ENCODE assay signal across 8 cellular contexts in genomic region chr3:50235716-50236483, GRCh38. TPM values are rescaled to one million over a fixed set of nuclear protein-coding genes. Genes with fewer than 3 reads are reported as not detected.
A peak's percentile ranks its signal among the peaks of the same experiment; 100 is the strongest.
DNase-seq lines count a peak whose midpoint lies in the region; ATAC-seq and TF ChIP-seq lines count a peak whose summit lies in the region.

GNAI2 (plus strand) TSS chr3:50236204; CDS start chr3:50236336, 132 bp downstream.

- peak within 1 kb of the TSS; percentile 95 for H3K4me3 ChIP-seq in AG10803 (ENCODE audit: low read length)

- peak; percentile 98 for DNase-seq in AG10803 (ENCODE audit: low read depth)
- DNase-seq in NCI-H460 (ENCODE audit: extremely low read depth, low read depth): peak; percentile 95
- DNase-seq in activated CD4-positive, CD25-positive, alpha-beta regulatory T cell treated with anti-CD3 and anti-CD28 coated beads, Interleukin-2, amount 50 U/mL, for 72 hours: peak; percentile 98
- DNase-seq in cerebellar nuclear complex (lab: John Stamatoyannopoulos, UW): peak; percentile 96
- peak; percentile 100 for DNase-seq in islet precursor cell
- peak; percentile 97 to 99 (median 98) for DNase-seq in stimulated activated CD4-positive, alpha-beta T cell treated with anti-CD3 and anti-CD28 coated beads, Interleukin-12 subunit alpha, Interleukin-12 subunit beta, amount 100 ng/mL, for 48 hours (ENCODE audit: low read depth in 2 of 3, low spot score in 1 of 3)

- no peak for TF ChIP-seq CTCF in AG10803 (conservative IDR thresholded peaks at IDR 0.05; ENCODE audit: low read length)

- peak; percentile 90 for ATAC-seq in GM19043 (IDR thresholded peaks at IDR 0.05; ENCODE audit: low read depth, unreplicated experiment)
- ATAC-seq in HG03378 (IDR thresholded peaks at IDR 0.05; ENCODE audit: unreplicated experiment): peak; percentile 93

RNA-seq across cellular contexts. Expression of gene GNAI2, which starts in this region (rescaled TPM):
- total RNA-seq in NCI-H460 (2014; rRNA removed; shearing (Covaris generic)): 45.5 and 50.1 TPM in 2 replicates
- 45.9 and 58.7 TPM in 2 replicates for polyA plus RNA-seq in NCI-H460 (2014; cell fraction: nucleus; rRNA removed)

Comparison
In these comparisons a context has a peak if more than half of its experiments do, and no peak if none do; other contexts are left out.
1. Peak in every context shown above with its lines: DNase-seq, ATAC-seq and H3K4me3 ChIP-seq.